1 cellular context compared by ENCODE assay signal in genomic region chr2:124437811-124438210, GRCh38.
TF ChIP-seq lines count a peak whose summit lies in the region.

No MANE protein-coding gene starts in this region.

TF ChIP-seq in WTC11, 78 proteins besides CTCF, POLR2A, EP300 and RAD21 (continued from another document):
- TF ChIP-seq ATF6 (CRISPR knock-in tag; IDR thresholded peaks at IDR 0.05): no peak
- TF ChIP-seq ATF3 (CRISPR knock-in tag; conservative IDR thresholded peaks at IDR 0.05): no peak
- no peak for TF ChIP-seq PRDM15 (CRISPR knock-in tag; IDR thresholded peaks at IDR 0.05)
- no peak for TF ChIP-seq ZNF232 (CRISPR knock-in tag; IDR thresholded peaks at IDR 0.05)
- no peak for TF ChIP-seq EMX1 (CRISPR knock-in tag; IDR thresholded peaks at IDR 0.05)
- no peak for TF ChIP-seq RORB (CRISPR knock-in tag; IDR thresholded peaks at IDR 0.05)
- no peak for TF ChIP-seq TEAD4 (CRISPR knock-in tag; IDR thresholded peaks at IDR 0.05)
- TF ChIP-seq ZNF671 (CRISPR knock-in tag; IDR thresholded peaks at IDR 0.05): no peak
- TF ChIP-seq ZNF425 (CRISPR knock-in tag; conservative IDR thresholded peaks at IDR 0.05): no peak
- TF ChIP-seq IRF1 (CRISPR knock-in tag; IDR thresholded peaks at IDR 0.05): no peak
